1 cellular context compared by ENCODE assay signal in genomic region chr5:1167728-1168709, GRCh38.
TF ChIP-seq lines count a peak whose summit lies in the region.

No MANE protein-coding gene starts in this region.

TF ChIP-seq in GM23338, 12 proteins besides CTCF, POLR2A, EP300 and RAD21 (continued from another document):
- TF ChIP-seq ZNF462 (CRISPR knock-in tag; IDR thresholded peaks at IDR 0.05) (no peak), STAT1 (IDR thresholded peaks at IDR 0.05; ENCODE audit: unreplicated experiment) (no peak), POLR2AphosphoS5 (IDR thresholded peaks at IDR 0.05; ENCODE audit: low read depth) (no peak), JUNB (IDR thresholded peaks at IDR 0.05; ENCODE audit: unreplicated experiment) (no peak), ZNF114 (CRISPR knock-in tag; IDR thresholded peaks at IDR 0.05) (no peak), CREB1 (CRISPR knock-in tag; IDR thresholded peaks at IDR 0.05; ENCODE audit: low read depth) (no peak), REST (IDR thresholded peaks at IDR 0.05; ENCODE audit: unreplicated experiment) (no peak)
